In genomic region chr10:71696635-71697326, GRCh38 we compare ENCODE assay signal across 8 cellular contexts. TPM values are rescaled to one million over a fixed set of nuclear protein-coding genes. Genes with fewer than 3 reads are reported as not detected.
A peak's percentile ranks its signal among the peaks of the same experiment; 100 is the strongest.
DNase-seq lines count a peak whose midpoint lies in the region; TF ChIP-seq lines count a peak whose summit lies in the region.

No MANE protein-coding gene starts in this region.

- 55 to 60% methylated on average over 9 to 10 of the region's 10 CpGs for WGBS in thyroid gland, 2 donors

- H4K20me1 ChIP-seq in neural progenitor cell (ENCODE audit: low read depth), result no peaks in the 10 kb centered on the region

- DNase-seq in NCI-H2227 (lab: John Stamatoyannopoulos, UW; ENCODE audit: unreplicated experiment), result peak; percentile 44
- no peak for DNase-seq in NCI-H2227 treated with DMSO at 0.1 percent for 48 hours (lab: John Stamatoyannopoulos, UW)
- peak; percentile 18 for DNase-seq in NCI-H526 treated with DMSO at 0.1 percent for 48 hours (lab: John Stamatoyannopoulos, UW)
- peak in 2 of 3 experiments; percentile 39 to 50 for DNase-seq in activated CD8-positive, alpha-beta memory T cell treated with anti-CD3 and anti-CD28 coated beads for 48 hours (ENCODE audit: low read depth in 2 of 3, low spot score in 2 of 3)
- peak; percentile 60 to 81 for DNase-seq in erythroblast (lab: John Stamatoyannopoulos, UW)
- DNase-seq in neural progenitor cell (ENCODE audit: low spot score), result peak; percentile 87
- DNase-seq in thyroid gland, result peak; percentile 70 to 73
- no peak for DNase-seq in NCI-H524 treated with DMSO at 0.1 percent for 48 hours (lab: John Stamatoyannopoulos, UW)

- no peak overlapping the region for H3K4me3 Mint-ChIP-seq in neural progenitor cell

- no peak overlapping the region for H3K27ac Mint-ChIP-seq in neural progenitor cell

- no peaks in the 10 kb centered on the region for H3K9me3 ChIP-seq in neural progenitor cell (ENCODE audit: low read depth)
- no peaks in the 10 kb centered on the region for H3K9me3 ChIP-seq in thyroid gland

- no peaks in the 10 kb centered on the region for H3K79me2 ChIP-seq in neural progenitor cell (ENCODE audit: low read depth)

- H3K27me3 Mint-ChIP-seq in neural progenitor cell (ENCODE audit: insufficient read depth, low read depth), result peaks cover 6% of the 10 kb centered on the region

- H3K4me1 Mint-ChIP-seq in neural progenitor cell, result peaks cover 15% of the 10 kb centered on the region

- H3K4me1 ChIP-seq in neural progenitor cell, result peaks cover 13% of the 10 kb centered on the region
- H3K4me1 ChIP-seq in thyroid gland, result peaks cover 0 to 20% of the 10 kb centered on the region in 2 donors

- no peak overlapping the region for H3K4me2 ChIP-seq in neural progenitor cell

- H3K36me3 ChIP-seq in neural progenitor cell (no peaks in the 10 kb centered on the region), thyroid gland (no peaks in the 10 kb centered on the region)

- no peaks in the 10 kb centered on the region for H3K9me3 Mint-ChIP-seq in neural progenitor cell

- H3F3A ChIP-seq in neural progenitor cell (ENCODE audit: low read depth), result no peaks in the 10 kb centered on the region

- no peak for TF ChIP-seq POLR2A in erythroblast (IDR thresholded peaks at IDR 0.05; ENCODE audit: low read length)
- TF ChIP-seq POLR2A in thyroid gland (IDR thresholded peaks at IDR 0.05), result no peak

- H3K36me3 Mint-ChIP-seq in neural progenitor cell, result no peaks in the 10 kb centered on the region

- H3K4me3 ChIP-seq in neural progenitor cell, result no peak overlapping the region
- no peak overlapping the region for H3K4me3 ChIP-seq in thyroid gland (replicated peaks in 1 of 3)

- H3K9ac ChIP-seq in neural progenitor cell, result no peak overlapping the region

- TF ChIP-seq CTCF in neural progenitor cell (IDR thresholded peaks at IDR 0.05) (peak; percentile 95), thyroid gland (IDR thresholded peaks at IDR 0.05) (peak; percentile 64 to 89 (median 74))

- H2AFZ ChIP-seq in neural progenitor cell (replicated peaks), result no peak overlapping the region

- no peaks in the 10 kb centered on the region for H3K27me3 ChIP-seq in neural progenitor cell
- no peaks in the 10 kb centered on the region for H3K27me3 ChIP-seq in thyroid gland

- H3K27ac ChIP-seq in neural progenitor cell (no peak overlapping the region), thyroid gland (no peak overlapping the region)

- intact Hi-C loops in thyroid gland (cut with DNase I), result no loop called here

RNA-seq across cellular contexts. Expression of gene C10orf105, which starts 22.8 kb away (rescaled TPM):
- total RNA-seq in neural progenitor cell (ENCODE audit: low replicate concordance), result 0.39 and 1.5 TPM in 2 replicates
- not detected for total RNA-seq in thyroid gland

Comparison
In these comparisons a context has a peak if more than half of its experiments do, and no peak if none do; other contexts are left out.
1. DNase-seq: peak in NCI-H2227 (single experiment), NCI-H526 treated with DMSO at 0.1 percent for 48 hours (single experiment), activated CD8-positive, alpha-beta memory T cell treated with anti-CD3 and anti-CD28 coated beads for 48 hours (2 of 3), erythroblast (2 of 2), neural progenitor cell (single experiment) and thyroid gland (2 of 2); none in NCI-H2227 treated with DMSO at 0.1 percent for 48 hours (single experiment) and NCI-H524 treated with DMSO at 0.1 percent for 48 hours (single experiment).